37 cellular contexts compared by ENCODE assay signal in genomic region chr7:102115181-102115580, GRCh38.
"Had no signal": no experiment of that assay in that cellular context is flagged by ENCODE, and none has a peak within 500 bp of the region (broad histone marks: within the 10 kb centered on the region; RNA-seq: fewer than 3 reads in every experiment).

No MANE protein-coding gene starts in this region.

- H3K9me3 ChIP-seq: ascending aorta, body of pancreas, breast epithelium had no signal

- H3K27me3 Mint-ChIP-seq: activated B cell treated with CpG ODN at 0.5 μM for 24 hours; activated CD4-positive, alpha-beta memory T cell treated with anti-CD3 and anti-CD28 coated beads, Interleukin-2, amount 10 ng/mL, durations not matched to agents 7 days and 5 days; activated CD4-positive, alpha-beta T cell treated with anti-CD3 and anti-CD28 coated beads, Interleukin-2, amount 10 ng/mL, durations not matched to agents 24 days and 14 days; activated CD8-positive, alpha-beta memory T cell treated with anti-CD3 and anti-CD28 coated beads, Interleukin-2, amount 10 ng/mL, durations not matched to agents 7 days and 5 days; activated naive CD4-positive, alpha-beta T cell treated with anti-CD3 and anti-CD28 coated beads, Interleukin-2, amount 10 ng/mL, durations not matched to agents 7 days and 5 days; activated naive CD4-positive, alpha-beta T cell treated with anti-CD3 and anti-CD28 coated beads, Interleukin-2, amount 50 U/mL, for 24 hours; activated naive CD8-positive, alpha-beta T cell; activated naive CD8-positive, alpha-beta T cell treated with anti-CD3 and anti-CD28 coated beads, Interleukin-2, amount 10 ng/mL, durations not matched to agents 7 days and 5 days; activated naive CD8-positive, alpha-beta T cell treated with anti-CD3 and anti-CD28 coated beads, Interleukin-2, amount 50 U/mL, for 24 hours; activated T-cell treated with anti-CD3 and anti-CD28 coated beads, Interleukin-2, amount 50 U/mL, for 24 hours had no signal

- H3K4me3 ChIP-seq: ascending aorta, body of pancreas, breast epithelium had no signal

- H3K9me3 Mint-ChIP-seq: activated B cell treated with CpG ODN at 0.5 μM for 24 hours; activated CD4-positive, alpha-beta memory T cell treated with anti-CD3 and anti-CD28 coated beads, Interleukin-2, amount 10 ng/mL, durations not matched to agents 7 days and 5 days; activated CD4-positive, alpha-beta T cell treated with anti-CD3 and anti-CD28 coated beads, Interleukin-2, amount 10 ng/mL, durations not matched to agents 24 days and 14 days; activated naive CD4-positive, alpha-beta T cell treated with anti-CD3 and anti-CD28 coated beads, Interleukin-2, amount 10 ng/mL, durations not matched to agents 7 days and 5 days; activated naive CD4-positive, alpha-beta T cell treated with anti-CD3 and anti-CD28 coated beads, Interleukin-2, amount 50 U/mL, for 24 hours; activated naive CD8-positive, alpha-beta T cell treated with anti-CD3 and anti-CD28 coated beads, Interleukin-2, amount 10 ng/mL, durations not matched to agents 7 days and 5 days; activated naive CD8-positive, alpha-beta T cell treated with anti-CD3 and anti-CD28 coated beads, Interleukin-2, amount 50 U/mL, for 24 hours; activated T-cell treated with anti-CD3 and anti-CD28 coated beads, Interleukin-2, amount 50 U/mL, for 24 hours; activated T-helper 2 cell treated with anti-CD3 and anti-CD28 coated beads, Interferon-gamma antibody, Interleukin-2, Interleukin-4, amounts not matched to agents 10 μg/mL and 5 μg/mL and 100 μg/mL, durations not matched to agents 14 hours and 24 hours and 36 hours; T-helper 1 cell treated with Interleukin-12 subunit alpha and Interleukin-12 subunit beta and Interleukin-4 antibody, amounts not matched to agents 30 μg/mL and 1 μg/mL, for 36 hours; T-helper 2 cell treated with Interferon-gamma antibody and Interleukin-4, amounts not matched to agents 5 μg/mL and 100 μg/mL, for 36 hours had no signal

- FAIRE-seq: TTC549 had no signal

- DNase-seq: activated B cell treated with CpG ODN at 0.5 μM for 24 hours; activated CD4-positive, alpha-beta memory T cell treated with anti-CD3 and anti-CD28 coated beads, Interleukin-2, amount 10 ng/mL, durations not matched to agents 7 days and 5 days; activated CD4-positive, alpha-beta T cell treated with anti-CD3 and anti-CD28 coated beads for 4 hours; activated CD4-positive, alpha-beta T cell treated with anti-CD3 and anti-CD28 coated beads, Interleukin-2, amount 10 ng/mL, durations not matched to agents 24 days and 14 days; activated CD4-positive, alpha-beta T cell treated with anti-CD3 and anti-CD28 coated beads, Interleukin-2, amount 50 U/mL, for 1 hour; activated CD4-positive, alpha-beta T cell treated with anti-CD3 and anti-CD28 coated beads, Interleukin-2, amount 50 U/mL, for 4 hours; activated CD4-positive, CD25-positive, alpha-beta regulatory T cell treated with anti-CD3 and anti-CD28 coated beads, Interleukin-2, amount 50 U/mL, for 72 hours; activated CD8-positive, alpha-beta memory T cell treated with anti-CD3 and anti-CD28 coated beads for 24 hours; activated CD8-positive, alpha-beta memory T cell treated with anti-CD3 and anti-CD28 coated beads, Interleukin-2, amount 10 ng/mL, durations not matched to agents 7 days and 5 days; activated CD8-positive, alpha-beta memory T cell treated with anti-CD3 and anti-CD28 coated beads, Interleukin-2, amount 50 U/mL, for 48 hours; activated CD8-positive, alpha-beta T cell treated with anti-CD3 and anti-CD28 coated beads, Interleukin-2, amount 10 ng/mL, durations not matched to agents 7 days and 5 days; activated effector memory CD4-positive, alpha-beta T cell treated with Interleukin-2 at 50 U/mL for 16 hours; activated gamma-delta T cell; activated naive CD4-positive, alpha-beta T cell treated with anti-CD3 and anti-CD28 coated beads, Interleukin-2, amount 10 ng/mL, durations not matched to agents 7 days and 5 days; activated naive CD4-positive, alpha-beta T cell treated with Interleukin-2 at 50 U/mL for 16 hours; activated naive CD8-positive, alpha-beta T cell treated with anti-CD3 and anti-CD28 coated beads, Interleukin-2, amount 10 ng/mL, durations not matched to agents 7 days and 5 days; activated naive CD8-positive, alpha-beta T cell treated with anti-CD3 and anti-CD28 coated beads, Interleukin-2, amount 50 U/mL, for 24 hours; activated T-cell treated with anti-CD3 and anti-CD28 coated beads, Interleukin-2, amount 50 U/mL, for 24 hours; activated T-cell treated with anti-CD3 and anti-CD28 coated beads, Interleukin-2, amount 50 U/mL, for 48 hours; amygdala; anterior cingulate cortex; body of pancreas; brain microvascular endothelial cell; central memory CD4-positive, alpha-beta T cell; SW 1271; T-helper 1 cell; T-helper 2 cell; T-helper 9 cell had no signal

- ATAC-seq: activated CD8-positive, alpha-beta memory T cell treated with anti-CD3 and anti-CD28 coated beads, Interleukin-2, amount 10 ng/mL, durations not matched to agents 7 days and 5 days; activated CD8-positive, alpha-beta T cell treated with anti-CD3 and anti-CD28 coated beads, Interleukin-2, amount 10 ng/mL, durations not matched to agents 7 days and 5 days; activated naive CD8-positive, alpha-beta T cell treated with anti-CD3 and anti-CD28 coated beads, Interleukin-2, amount 50 U/mL, for 24 hours; body of pancreas had no signal

- H3K27me3 ChIP-seq: ascending aorta, body of pancreas, brain microvascular endothelial cell, breast epithelium had no signal

- H3K27ac ChIP-seq: ascending aorta, body of pancreas, brain microvascular endothelial cell, breast epithelium, VCaP had no signal

- H3K4me1 Mint-ChIP-seq: activated B cell treated with CpG ODN at 0.5 μM for 24 hours; activated CD4-positive, alpha-beta memory T cell treated with anti-CD3 and anti-CD28 coated beads, Interleukin-2, amount 10 ng/mL, durations not matched to agents 7 days and 5 days; activated CD4-positive, alpha-beta T cell treated with anti-CD3 and anti-CD28 coated beads, Interleukin-2, amount 10 ng/mL, durations not matched to agents 24 days and 14 days; activated CD8-positive, alpha-beta memory T cell treated with anti-CD3 and anti-CD28 coated beads, Interleukin-2, amount 10 ng/mL, durations not matched to agents 7 days and 5 days; activated naive CD4-positive, alpha-beta T cell treated with anti-CD3 and anti-CD28 coated beads, Interleukin-2, amount 10 ng/mL, durations not matched to agents 7 days and 5 days; activated naive CD4-positive, alpha-beta T cell treated with anti-CD3 and anti-CD28 coated beads, Interleukin-2, amount 50 U/mL, for 24 hours; activated naive CD8-positive, alpha-beta T cell treated with anti-CD3 and anti-CD28 coated beads, Interleukin-2, amount 10 ng/mL, durations not matched to agents 7 days and 5 days; activated naive CD8-positive, alpha-beta T cell treated with anti-CD3 and anti-CD28 coated beads, Interleukin-2, amount 50 U/mL, for 24 hours had no signal

- H3K4me1 ChIP-seq: ascending aorta, breast epithelium had no signal

- H3K27ac Mint-ChIP-seq: activated B cell treated with CpG ODN at 0.5 μM for 24 hours; activated CD4-positive, alpha-beta memory T cell treated with anti-CD3 and anti-CD28 coated beads, Interleukin-2, amount 10 ng/mL, durations not matched to agents 7 days and 5 days; activated CD4-positive, alpha-beta T cell treated with anti-CD3 and anti-CD28 coated beads, Interleukin-2, amount 10 ng/mL, durations not matched to agents 24 days and 14 days; activated CD8-positive, alpha-beta memory T cell treated with anti-CD3 and anti-CD28 coated beads, Interleukin-2, amount 10 ng/mL, durations not matched to agents 7 days and 5 days; activated CD8-positive, alpha-beta T cell treated with anti-CD3 and anti-CD28 coated beads, Interleukin-2, amount 10 ng/mL, durations not matched to agents 7 days and 5 days; activated naive CD4-positive, alpha-beta T cell treated with anti-CD3 and anti-CD28 coated beads, Interleukin-2, amount 10 ng/mL, durations not matched to agents 7 days and 5 days; activated naive CD4-positive, alpha-beta T cell treated with anti-CD3 and anti-CD28 coated beads, Interleukin-2, amount 50 U/mL, for 24 hours; activated naive CD8-positive, alpha-beta T cell; activated naive CD8-positive, alpha-beta T cell treated with anti-CD3 and anti-CD28 coated beads, Interleukin-2, amount 10 ng/mL, durations not matched to agents 7 days and 5 days; activated naive CD8-positive, alpha-beta T cell treated with anti-CD3 and anti-CD28 coated beads, Interleukin-2, amount 50 U/mL, for 24 hours; activated T-cell treated with anti-CD3 and anti-CD28 coated beads, Interleukin-2, amount 50 U/mL, for 24 hours; activated T-helper 2 cell treated with anti-CD3 and anti-CD28 coated beads, Interferon-gamma antibody, Interleukin-2, Interleukin-4, amounts not matched to agents 10 μg/mL and 5 μg/mL and 100 μg/mL, durations not matched to agents 14 hours and 24 hours and 36 hours; T-helper 1 cell treated with Interleukin-12 subunit alpha and Interleukin-12 subunit beta and Interleukin-4 antibody, amounts not matched to agents 30 μg/mL and 1 μg/mL, for 36 hours; T-helper 2 cell treated with Interferon-gamma antibody and Interleukin-4, amounts not matched to agents 5 μg/mL and 100 μg/mL, for 36 hours had no signal

- H3K36me3 Mint-ChIP-seq: activated CD8-positive, alpha-beta memory T cell treated with anti-CD3 and anti-CD28 coated beads, Interleukin-2, amount 10 ng/mL, durations not matched to agents 7 days and 5 days had no signal

- H3K4me3 Mint-ChIP-seq: activated B cell treated with CpG ODN at 0.5 μM for 24 hours; activated CD4-positive, alpha-beta memory T cell treated with anti-CD3 and anti-CD28 coated beads, Interleukin-2, amount 10 ng/mL, durations not matched to agents 7 days and 5 days; activated CD4-positive, alpha-beta T cell treated with anti-CD3 and anti-CD28 coated beads, Interleukin-2, amount 10 ng/mL, durations not matched to agents 24 days and 14 days; activated CD8-positive, alpha-beta memory T cell treated with anti-CD3 and anti-CD28 coated beads, Interleukin-2, amount 10 ng/mL, durations not matched to agents 7 days and 5 days; activated CD8-positive, alpha-beta T cell treated with anti-CD3 and anti-CD28 coated beads, Interleukin-2, amount 10 ng/mL, durations not matched to agents 7 days and 5 days; activated naive CD4-positive, alpha-beta T cell treated with anti-CD3 and anti-CD28 coated beads, Interleukin-2, amount 10 ng/mL, durations not matched to agents 7 days and 5 days; activated naive CD4-positive, alpha-beta T cell treated with anti-CD3 and anti-CD28 coated beads, Interleukin-2, amount 50 U/mL, for 24 hours; activated naive CD8-positive, alpha-beta T cell; activated naive CD8-positive, alpha-beta T cell treated with anti-CD3 and anti-CD28 coated beads, Interleukin-2, amount 10 ng/mL, durations not matched to agents 7 days and 5 days; activated naive CD8-positive, alpha-beta T cell treated with anti-CD3 and anti-CD28 coated beads, Interleukin-2, amount 50 U/mL, for 24 hours; activated T-cell treated with anti-CD3 and anti-CD28 coated beads, Interleukin-2, amount 50 U/mL, for 24 hours; T-helper 1 cell treated with Interleukin-12 subunit alpha and Interleukin-12 subunit beta and Interleukin-4 antibody, amounts not matched to agents 30 μg/mL and 1 μg/mL, for 36 hours; T-helper 2 cell treated with Interferon-gamma antibody and Interleukin-4, amounts not matched to agents 5 μg/mL and 100 μg/mL, for 36 hours had no signal

- H3K36me3 ChIP-seq: breast epithelium had no signal
